ENCODE assay signal across 8 cellular contexts in the genomic region with DNA sequence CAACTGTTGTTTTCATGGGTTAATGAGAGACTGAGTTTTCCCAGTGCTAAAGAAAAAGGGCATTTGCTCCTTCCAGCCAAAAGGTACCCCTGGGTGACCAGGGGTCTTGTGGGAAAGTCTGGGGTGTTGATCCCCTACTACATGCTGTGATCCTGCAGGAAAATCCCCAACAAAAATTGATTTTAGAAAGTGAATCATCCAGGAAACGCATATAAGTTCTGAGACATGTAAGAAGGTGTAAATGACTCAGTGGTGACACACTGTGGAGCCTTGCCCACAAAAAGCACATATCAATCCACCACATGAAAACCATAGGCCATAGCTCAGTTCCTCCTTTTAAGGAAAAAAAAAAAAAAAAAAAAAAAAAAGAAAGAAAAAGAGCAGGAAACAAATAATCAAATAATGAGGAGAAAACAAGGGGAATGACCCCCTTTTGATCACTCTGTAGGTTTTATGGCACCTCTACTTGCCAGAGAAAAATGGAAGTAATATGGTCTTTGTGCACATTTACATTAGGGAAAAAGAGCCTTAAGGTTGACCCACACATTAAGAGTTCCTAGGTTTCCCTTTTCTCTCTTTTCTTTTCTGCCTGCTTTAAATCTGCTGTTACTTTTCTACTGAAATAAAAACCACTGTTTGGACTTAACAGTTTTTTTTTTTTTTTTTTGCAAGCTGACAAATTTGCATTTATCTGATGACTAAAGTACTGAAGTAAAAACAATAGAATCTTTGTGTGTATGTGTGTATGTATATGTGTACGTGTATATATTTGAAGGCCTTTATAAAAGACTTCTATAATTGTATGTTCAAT.
A peak's percentile ranks its signal among the peaks of the same experiment; 100 is the strongest.
DNase-seq lines count a peak whose midpoint lies in the region; ATAC-seq and TF ChIP-seq lines count a peak whose summit lies in the region.

No MANE protein-coding gene starts in this region.

- no peaks in the 10 kb centered on the region for H3K27me3 ChIP-seq in BE2C

- H3K36me3 ChIP-seq in BE2C = no peaks in the 10 kb centered on the region

- H3K9me3 ChIP-seq in BE2C = no peaks in the 10 kb centered on the region

- no peaks in the 10 kb centered on the region for H3K9me3 Mint-ChIP-seq in progenitor cell of endocrine pancreas (ENCODE audit: low read depth)

- H3K4me1 ChIP-seq in BE2C = no peaks in the 10 kb centered on the region

- ATAC-seq in GM19455 (IDR thresholded peaks at IDR 0.05; ENCODE audit: unreplicated experiment) = peak; percentile 98
- ATAC-seq in HG03457 (IDR thresholded peaks at IDR 0.05; ENCODE audit: unreplicated experiment) = peak; percentile 99
- ATAC-seq in esophagus mucosa = no peak

- no peaks in the 10 kb centered on the region for H3K36me3 Mint-ChIP-seq in progenitor cell of endocrine pancreas (ENCODE audit: insufficient read depth)

- TF ChIP-seq CTCF in BE2C (IDR thresholded peaks at IDR 0.05; ENCODE audit: low read depth, low read length) = no peak
- no peak for TF ChIP-seq CTCF in progenitor cell of endocrine pancreas (IDR thresholded peaks at IDR 0.05; ENCODE audit: unreplicated experiment)

- no peaks in the 10 kb centered on the region for H3K4me1 Mint-ChIP-seq in progenitor cell of endocrine pancreas (ENCODE audit: low read depth)

- H3K27ac Mint-ChIP-seq in progenitor cell of endocrine pancreas = no peak overlapping the region

- no peak overlapping the region for H3K4me3 ChIP-seq in BE2C (ENCODE audit: low read depth, low read length)

- DNase-seq in EH (ENCODE audit: low read depth) (peak; percentile 32), amniotic epithelial cell (ENCODE audit: low read depth) (peak; percentile 70), BE2C (no peak), NCI-H2081 treated with DMSO at 0.1 percent for 48 hours (lab: John Stamatoyannopoulos, UW) (no peak), progenitor cell of endocrine pancreas (ENCODE audit: low spot score, unreplicated experiment) (no peak)

- no peak overlapping the region for H3K4me3 Mint-ChIP-seq in progenitor cell of endocrine pancreas (ENCODE audit: low read depth)

- no peaks in the 10 kb centered on the region for H3K27me3 Mint-ChIP-seq in progenitor cell of endocrine pancreas

Comparison
In these comparisons a context has a peak if more than half of its experiments do, and no peak if none do; other contexts are left out.
1. DNase-seq: peak in EH (single experiment) and amniotic epithelial cell (single experiment); none in BE2C (single experiment), NCI-H2081 treated with DMSO at 0.1 percent for 48 hours (single experiment) and progenitor cell of endocrine pancreas (single experiment).